In the genomic region with DNA sequence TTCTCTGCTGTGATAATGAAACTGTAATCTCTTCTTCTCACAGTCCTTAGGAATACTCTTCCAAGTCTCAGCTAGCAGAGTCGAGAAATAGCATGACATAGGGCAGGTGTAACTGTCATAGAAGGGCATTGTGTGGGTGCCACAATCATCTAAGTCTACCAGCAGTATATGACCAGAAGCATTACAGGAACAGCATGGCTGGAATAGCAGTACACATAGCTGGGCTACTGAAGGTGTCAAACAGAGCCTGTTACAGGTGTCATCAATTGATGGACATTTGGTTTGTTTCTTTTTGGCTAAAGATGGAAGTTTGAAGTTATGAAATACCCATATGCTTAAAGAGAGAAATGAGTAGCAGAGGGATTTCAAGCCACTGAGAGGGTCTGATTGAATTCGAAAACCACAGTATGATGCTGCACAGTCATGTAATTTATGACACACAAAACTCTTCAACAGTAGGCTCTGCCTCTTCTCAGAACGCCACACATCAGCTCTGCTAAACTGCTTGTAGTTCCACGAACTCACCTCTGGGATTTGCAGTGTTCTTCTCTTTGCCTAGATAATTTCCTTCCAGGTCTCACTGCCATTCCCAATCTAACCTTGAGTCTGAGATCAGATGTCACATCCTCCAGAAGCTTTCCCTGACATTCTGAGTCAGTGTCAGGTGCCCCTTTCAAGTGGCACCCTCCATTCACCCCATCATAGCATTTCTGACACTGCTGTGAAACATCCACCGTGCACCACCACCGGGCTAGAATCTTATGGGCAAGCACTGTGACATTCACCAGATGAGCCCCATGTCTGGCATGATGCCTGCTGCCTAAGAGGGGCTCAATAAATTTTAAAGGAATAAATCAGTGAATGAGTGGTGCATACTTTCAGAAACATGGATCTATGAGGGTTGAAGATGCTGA, we compare ENCODE assay signal across 1 cellular context.
TF ChIP-seq lines count a peak whose summit lies in the region.

No MANE protein-coding gene starts in this region.

TF ChIP-seq in K562, 482 proteins besides CTCF, POLR2A, EP300 and RAD21 (continued from another document):
- TF ChIP-seq RREB1 (CRISPR knock-in tag; IDR thresholded peaks at IDR 0.05) (no peak), NR4A1 (CRISPR knock-in tag; IDR thresholded peaks at IDR 0.05) (no peak), NR4A1 (tag; IDR thresholded peaks at IDR 0.05) (no peak), ZNF197 (CRISPR knock-in tag; IDR thresholded peaks at IDR 0.05; ENCODE audit: low read depth) (no peak), GTF2B (IDR thresholded peaks at IDR 0.05; ENCODE audit: extremely low read depth, insufficient read length) (no peak), FOSL1 (tag; conservative IDR thresholded peaks at IDR 0.05) (no peak), ZEB2 (IDR thresholded peaks at IDR 0.05) (no peak), HNRNPL (IDR thresholded peaks at IDR 0.05; ENCODE audit: low read depth, low read length) (no peak), SAFB2 (IDR thresholded peaks at IDR 0.05; ENCODE audit: borderline replicate concordance, low read depth, low read length, severe bottlenecking) (no peak), SP1 (CRISPR knock-in tag; IDR thresholded peaks at IDR 0.05) (no peak), CLOCK (CRISPR knock-in tag; IDR thresholded peaks at IDR 0.05; ENCODE audit: borderline replicate concordance) (no peak), FOXK1 (CRISPR knock-in tag; IDR thresholded peaks at IDR 0.05; ENCODE audit: borderline replicate concordance) (no peak), BACH1 (tag; IDR thresholded peaks at IDR 0.05) (no peak), POLR2B (IDR thresholded peaks at IDR 0.05; ENCODE audit: low read depth, partially characterized antibody) (no peak), SNRNP70 (optimal IDR thresholded peaks at IDR 0.05; ENCODE audit: low read depth, low read length) (no peak)
